ENCODE assay signal across 16 cellular contexts in genomic region chr22:46946383-46946965, GRCh38.
A peak's percentile ranks its signal among the peaks of the same experiment; 100 is the strongest.
DNase-seq lines count a peak whose midpoint lies in the region; ATAC-seq and TF ChIP-seq lines count a peak whose summit lies in the region.
"Had no signal": no experiment of that assay in that cellular context is flagged by ENCODE, and none has a peak within 500 bp of the region (broad histone marks: within the 10 kb centered on the region; RNA-seq: fewer than 3 reads in every experiment).

No MANE protein-coding gene starts in this region.

- 92 to 99% (median 97%) methylated on average over 6 to 7 of the region's 7 CpGs for WGBS in heart left ventricle, 4 donors
- WGBS in neuronal stem cell (ENCODE audit: extremely low coverage in 2 of 2, insufficient read length in 2 of 2, insufficient replicate concordance in 1 of 2), 2 donors = no CpG with 5 or more reads among the region's 7 CpGs

- H3K4me3 Mint-ChIP-seq in effector memory CD8-positive, alpha-beta T cell = no peak overlapping the region

- ATAC-seq in heart left ventricle (no peak), HG03097 (IDR thresholded peaks at IDR 0.05; ENCODE audit: low FRiP score, unreplicated experiment) (no peak)
- no peak for ATAC-seq in effector memory CD8-positive, alpha-beta T cell (replicated peaks)
- ATAC-seq: HepG2, Panc1 had no signal

- H2AFZ ChIP-seq in neuronal stem cell (ENCODE audit: low read length) = no peak overlapping the region

- H3K4ac ChIP-seq in neuronal stem cell (ENCODE audit: low read length) = no peak overlapping the region

- TF ChIP-seq POLR2A in heart left ventricle (IDR thresholded peaks at IDR 0.05) = no peak

- H3K36me3 ChIP-seq in right atrium auricular region = no peaks in the 10 kb centered on the region
- H3K36me3 ChIP-seq in heart left ventricle = peaks cover 0 to 21% (median 0%) of the 10 kb centered on the region in 9 donors
- H3K36me3 ChIP-seq in neuronal stem cell (replicated peaks in 1 of 2; ENCODE audit: control insufficient read depth in 2 of 2, insufficient read depth in 2 of 2, low read length in 2 of 2) = peaks cover 0 to 3% of the 10 kb centered on the region in 2 donors

- intact Hi-C loops in heart left ventricle (cut with DNase I) = loop anchor here in 1 of 10 donors (10.0 kb wide), 2 partner anchors 58 to 102 kb away; no protein-coding TSS in a partner anchor

- peaks cover 17% of the 10 kb centered on the region for H3K36me3 Mint-ChIP-seq in effector memory CD8-positive, alpha-beta T cell (ENCODE audit: insufficient read depth)

- no peak overlapping the region for H2BK12ac ChIP-seq in neuronal stem cell (ENCODE audit: low read length)

- H3K27me3 ChIP-seq in right atrium auricular region (no peaks in the 10 kb centered on the region), heart left ventricle (no peaks in the 10 kb centered on the region), neuronal stem cell (ENCODE audit: control insufficient read depth in 3 of 3, insufficient read depth in 3 of 3, low read depth in 1 of 3, low read length in 3 of 3) (no peaks in the 10 kb centered on the region)

- no peak overlapping the region for H2BK15ac ChIP-seq in neuronal stem cell (ENCODE audit: low read length)

- no peaks in the 10 kb centered on the region for H3K9me3 Mint-ChIP-seq in effector memory CD8-positive, alpha-beta T cell

- H3K4me1 ChIP-seq in right atrium auricular region (peaks cover 0 to 6% of the 10 kb centered on the region in 2 donors), heart left ventricle (peaks cover 0 to 18% (median 5%) of the 10 kb centered on the region in 12 donors), neuronal stem cell (ENCODE audit: control insufficient read depth in 2 of 2, insufficient read depth in 1 of 2, low read depth in 1 of 2, low read length in 2 of 2) (peaks cover 9 to 14% of the 10 kb centered on the region in 2 donors)

- H3K9me3 ChIP-seq in right atrium auricular region (no peaks in the 10 kb centered on the region), heart left ventricle (no peaks in the 10 kb centered on the region), neuronal stem cell (replicated peaks in 1 of 2; ENCODE audit: control insufficient read depth in 2 of 2, insufficient read depth in 1 of 2, low read depth in 1 of 2, low read length in 2 of 2) (peaks cover 0 to 2% of the 10 kb centered on the region in 2 donors)

- no peaks in the 10 kb centered on the region for H3K27me3 Mint-ChIP-seq in effector memory CD8-positive, alpha-beta T cell

- DNase-seq in right atrium auricular region (ENCODE audit: low spot score) (peak; percentile 18), heart left ventricle (no peak), neuronal stem cell (ENCODE audit: low spot score) (no peak), OCI-M1 (lab: John Stamatoyannopoulos, UW) (no peak)
- no peak for DNase-seq in effector memory CD8-positive, alpha-beta T cell
- DNase-seq in activated T-cell treated with anti-CD3 and anti-CD28 coated beads, Interleukin-2, amount 50 U/mL, for 1 hour = no peak
- DNase-seq: C1 segment of cervical spinal cord, H7, NCI-H1048, NCI-H2081 treated with DMSO at 0.1 percent for 48 hours, NCI-H226, NCI-H524 treated with DMSO at 0.1 percent for 48 hours had no signal

- no peak overlapping the region for H4K8ac ChIP-seq in neuronal stem cell (ENCODE audit: low read depth, low read length)

- peaks cover 19 to 26% of the 10 kb centered on the region in 2 donors for H3K4me1 Mint-ChIP-seq in effector memory CD8-positive, alpha-beta T cell (ENCODE audit: low read depth in 2 of 2)

- no peak overlapping the region for H2BK120ac ChIP-seq in neuronal stem cell (ENCODE audit: low read depth, low read length)

- H3K27ac ChIP-seq in right atrium auricular region (no peak overlapping the region), heart left ventricle (no peak overlapping the region), neuronal stem cell (replicated peaks; ENCODE audit: low read length) (no peak overlapping the region)
- H3K27ac ChIP-seq: KMS-11 had no signal

- no peak overlapping the region for H3K23ac ChIP-seq in neuronal stem cell (ENCODE audit: low read depth, low read length, poor library complexity)

- H3K9ac ChIP-seq in neuronal stem cell (ENCODE audit: low read depth, low read length, poor library complexity) = no peak overlapping the region
- H3K9ac ChIP-seq: KMS-11 had no signal

- peaks cover 7% of the 10 kb centered on the region for H3K79me1 ChIP-seq in neuronal stem cell (ENCODE audit: low read depth, low read length)

- peak overlapping the region; percentile 27 to 86 for H3K27ac Mint-ChIP-seq in effector memory CD8-positive, alpha-beta T cell

- H2BK5ac ChIP-seq in neuronal stem cell (ENCODE audit: low read length) = peak overlapping the region; percentile 47

- H2AK5ac ChIP-seq in neuronal stem cell (ENCODE audit: low read depth, low read length) = no peak overlapping the region

- no peak overlapping the region for H4K91ac ChIP-seq in neuronal stem cell (ENCODE audit: low read depth, low read length, poor library complexity)

- H3K4me2 ChIP-seq in neuronal stem cell (ENCODE audit: insufficient read depth, low read length, poor library complexity, severe bottlenecking) = no peak overlapping the region
- H3K4me2 ChIP-seq: KMS-11 had no signal

- no peak for TF ChIP-seq CTCF in right atrium auricular region (IDR thresholded peaks at IDR 0.05)
- no peak for TF ChIP-seq CTCF in heart left ventricle (IDR thresholded peaks at IDR 0.05)

- peak overlapping the region; percentile 18 for H3K18ac ChIP-seq in neuronal stem cell (ENCODE audit: low read length)

- H3K14ac ChIP-seq in neuronal stem cell (ENCODE audit: low read length) = no peak overlapping the region

- H3K4me3 ChIP-seq in right atrium auricular region (no peak overlapping the region), heart left ventricle (no peak overlapping the region), neuronal stem cell (ENCODE audit: low read length in 2 of 2) (no peak overlapping the region)
